Comparison of ENCODE assay signal across 1 cellular context in genomic region chr14:72926292-72927028, GRCh38.
TF ChIP-seq lines count a peak whose summit lies in the region.

Gene DCAF4 (plus strand): TSS chr14:72926464. CDS start chr14:72937979, 11,515 bp downstream.

TF ChIP-seq in K562, 482 proteins besides CTCF, POLR2A, EP300 and RAD21 (continued from another document and continues in another):
- no peak for TF ChIP-seq ZNF318 (IDR thresholded peaks at IDR 0.05; ENCODE audit: borderline replicate concordance in 1 of 2, low read depth in 1 of 2)
- peak in 1 of 2 experiments; percentile 63; a peak in 1 of 4 replicates for TF ChIP-seq TEAD1 (CRISPR knock-in tag; IDR thresholded peaks at IDR 0.05)
- no peak for TF ChIP-seq NCOA4 (IDR thresholded peaks at IDR 0.05; ENCODE audit: partially characterized antibody)
- TF ChIP-seq ETV6 (IDR thresholded peaks at IDR 0.05; ENCODE audit: borderline replicate concordance in 1 of 2, low read depth in 2 of 2, low read length in 1 of 2): no peak
- TF ChIP-seq ETV6 (CRISPR knock-in tag; IDR thresholded peaks at IDR 0.05; ENCODE audit: borderline replicate concordance): peak; percentile 57; the same call in 1 of the 2 replicates
- no peak for TF ChIP-seq PHB2 (IDR thresholded peaks at IDR 0.05; ENCODE audit: low read depth)
- TF ChIP-seq SIRT6 (IDR thresholded peaks at IDR 0.05; ENCODE audit: low read depth, low read length): no peak
- peak; percentile 31 for TF ChIP-seq RBBP5 (IDR thresholded peaks at IDR 0.05; ENCODE audit: borderline replicate concordance, insufficient read depth, low read length, poor library complexity, severe bottlenecking)
- TF ChIP-seq POLR2B (IDR thresholded peaks at IDR 0.05; ENCODE audit: low read depth, partially characterized antibody): no peak
- TF ChIP-seq ETS2 (tag; IDR thresholded peaks at IDR 0.05; ENCODE audit: borderline replicate concordance, poor library complexity, severe bottlenecking): no peak
- TF ChIP-seq ILK (tag; IDR thresholded peaks at IDR 0.05; ENCODE audit: borderline replicate concordance, low read depth): no peak
- TF ChIP-seq E2F1 (CRISPR knock-in tag; IDR thresholded peaks at IDR 0.05): no peak
- TF ChIP-seq SMAD1 (IDR thresholded peaks at IDR 0.05; ENCODE audit: low read depth, low read length, partially characterized antibody): no peak
- no peak for TF ChIP-seq EGR1 (conservative IDR thresholded peaks at IDR 0.05)
- no peak for TF ChIP-seq ELK3 (CRISPR knock-in tag; IDR thresholded peaks at IDR 0.05)
- no peak; the same call in 1 of the 2 replicates for TF ChIP-seq KAT7 (CRISPR knock-in tag; IDR thresholded peaks at IDR 0.05; ENCODE audit: borderline replicate concordance)
- no peak for TF ChIP-seq SNRNP70 (optimal IDR thresholded peaks at IDR 0.05; ENCODE audit: low read depth, low read length)
- TF ChIP-seq ZNF766 (CRISPR knock-in tag; conservative IDR thresholded peaks at IDR 0.05): no peak
- no peak for TF ChIP-seq ATF6 (CRISPR knock-in tag; IDR thresholded peaks at IDR 0.05)
- TF ChIP-seq ZNF232 (CRISPR knock-in tag; IDR thresholded peaks at IDR 0.05): no peak
- TF ChIP-seq KDM4B (IDR thresholded peaks at IDR 0.05; ENCODE audit: borderline replicate concordance in 2 of 2, low read depth in 1 of 2): no peak; a peak in 1 of 4 replicates
- no peak for TF ChIP-seq MTA3 (IDR thresholded peaks at IDR 0.05; ENCODE audit: borderline replicate concordance)
- TF ChIP-seq E2F6 (IDR thresholded peaks at IDR 0.05; ENCODE audit: borderline replicate concordance in 1 of 2, extremely low read depth in 1 of 2, insufficient read depth in 1 of 2, insufficient read length in 1 of 2, low read depth in 1 of 2, low read length in 1 of 2, poor library complexity in 1 of 2, severe bottlenecking in 1 of 2): peak in 1 of 2 experiments; percentile 50
- TF ChIP-seq ZZZ3 (IDR thresholded peaks at IDR 0.05): no peak
- TF ChIP-seq ZNF316 (IDR thresholded peaks at IDR 0.05): peak; percentile 53
- no peak for TF ChIP-seq HMG20B (CRISPR knock-in tag; IDR thresholded peaks at IDR 0.05)
- no peak for TF ChIP-seq ZNF639 (CRISPR knock-in tag; conservative IDR thresholded peaks at IDR 0.05 in 1 of 2, IDR thresholded peaks at IDR 0.05 in 1 of 2)
- TF ChIP-seq CBX1 (IDR thresholded peaks at IDR 0.05; ENCODE audit: low read depth): no peak
- TF ChIP-seq SREBF1 (IDR thresholded peaks at IDR 0.05; ENCODE audit: borderline replicate concordance, low read depth, low read length): no peak
- TF ChIP-seq POLR2G (IDR thresholded peaks at IDR 0.05; ENCODE audit: low read depth, low read length): peak; percentile 79
- no peak for TF ChIP-seq SMARCB1 (IDR thresholded peaks at IDR 0.05; ENCODE audit: insufficient read length, low read depth)
- TF ChIP-seq CHD4 (IDR thresholded peaks at IDR 0.05; ENCODE audit: insufficient read depth, insufficient replicate concordance, low read depth, low read length, poor library complexity, severe bottlenecking): no peak
- no peak for TF ChIP-seq ZNF830 (CRISPR knock-in tag; IDR thresholded peaks at IDR 0.05)
- TF ChIP-seq KDM1A (IDR thresholded peaks at IDR 0.05): no peak
- TF ChIP-seq TSC22D4 (tag; IDR thresholded peaks at IDR 0.05): no peak
- TF ChIP-seq MAFK (IDR thresholded peaks at IDR 0.05; ENCODE audit: low read length): no peak
- TF ChIP-seq XRCC3 (IDR thresholded peaks at IDR 0.05): no peak
- TF ChIP-seq TCF7 (IDR thresholded peaks at IDR 0.05; ENCODE audit: borderline replicate concordance): no peak
- TF ChIP-seq ZNF668 (CRISPR knock-in tag; IDR thresholded peaks at IDR 0.05): no peak
- no peak for TF ChIP-seq ZNF384 (IDR thresholded peaks at IDR 0.05; ENCODE audit: low read depth, low read length)
- no peak for TF ChIP-seq TBL1XR1 (IDR thresholded peaks at IDR 0.05; ENCODE audit: low read length in 2 of 2)
- no peak for TF ChIP-seq SOX6 (IDR thresholded peaks at IDR 0.05)
- no peak for TF ChIP-seq MITF (IDR thresholded peaks at IDR 0.05)
- no peak for TF ChIP-seq STAT6 (CRISPR knock-in tag; IDR thresholded peaks at IDR 0.05)
- 0 out of 2 replicates have a peak, but pooled peaks have one; percentile 22 for TF ChIP-seq ZNF431 (CRISPR knock-in tag; IDR thresholded peaks at IDR 0.05)
